11 cellular contexts compared by ENCODE assay signal in genomic region chr13:98930014-98930625, GRCh38. TPM values are rescaled to one million over a fixed set of nuclear protein-coding genes. Genes with fewer than 3 reads are reported as not detected.
DNase-seq lines count a peak whose midpoint lies in the region; ATAC-seq and TF ChIP-seq lines count a peak whose summit lies in the region.
"Had no signal": no experiment of that assay in that cellular context is flagged by ENCODE, and none has a peak within 500 bp of the region (broad histone marks: within the 10 kb centered on the region; RNA-seq: fewer than 3 reads in every experiment).

No MANE protein-coding gene starts in this region.

- H3K27ac ChIP-seq in temporal lobe (ENCODE audit: low read depth, low read length): peak overlapping the region; percentile 72
- no peak overlapping the region for H3K27ac ChIP-seq in RWPE1

- DNase-seq in activated naive CD4-positive, alpha-beta T cell treated with anti-CD3 and anti-CD28 coated beads, Interleukin-2, amount 10 ng/mL, durations not matched to agents 7 days and 5 days: peak; percentile 36
- DNase-seq in activated naive CD4-positive, alpha-beta T cell treated with Interleukin-2 at 50 U/mL for 16 hours: no peak
- peak; percentile 16 for DNase-seq in activated CD8-positive, alpha-beta T cell treated with anti-CD3 and anti-CD28 coated beads for 36 hours
- DNase-seq in medulla oblongata (ENCODE audit: extremely low spot score) (peak; percentile 43), GM10248 (ENCODE audit: extremely low spot score) (no peak), RWPE1 (ENCODE audit: low spot score) (no peak), KG1 (lab: John Stamatoyannopoulos, UW) (no peak)
- DNase-seq: activated effector memory CD4-positive, alpha-beta T cell treated with anti-CD3 and anti-CD28 coated beads, Interleukin-2, amount 50 U/mL, for 16 hours; AML-193; NCI-H446 had no signal

- H3K36me3 Mint-ChIP-seq in activated naive CD4-positive, alpha-beta T cell treated with anti-CD3 and anti-CD28 coated beads, Interleukin-2, amount 10 ng/mL, durations not matched to agents 7 days and 5 days: peaks cover 41% of the 10 kb centered on the region
- H3K36me3 Mint-ChIP-seq in activated CD8-positive, alpha-beta T cell treated with anti-CD3 and anti-CD28 coated beads for 36 hours (ENCODE audit: low read depth): peaks cover 15% of the 10 kb centered on the region

- no peak for TF ChIP-seq CTCF in activated CD8-positive, alpha-beta T cell treated with anti-CD3 and anti-CD28 coated beads for 36 hours (IDR thresholded peaks at IDR 0.05)
- TF ChIP-seq CTCF in GM10248 (IDR thresholded peaks at IDR 0.05; ENCODE audit: control extremely low read depth, extremely low read depth, low read depth, missing control alignments) (no peak), RWPE1 (conservative IDR thresholded peaks at IDR 0.05; ENCODE audit: low read depth) (no peak)

- intact Hi-C loops in activated CD8-positive, alpha-beta T cell treated with anti-CD3 and anti-CD28 coated beads for 36 hours (cut with micrococcal nuclease): no loop called here

- H3K4me1 Mint-ChIP-seq in activated naive CD4-positive, alpha-beta T cell treated with anti-CD3 and anti-CD28 coated beads, Interleukin-2, amount 10 ng/mL, durations not matched to agents 7 days and 5 days: peaks cover 18% of the 10 kb centered on the region
- H3K4me1 Mint-ChIP-seq in activated CD8-positive, alpha-beta T cell treated with anti-CD3 and anti-CD28 coated beads for 36 hours (ENCODE audit: low read depth): peaks cover 13% of the 10 kb centered on the region

- H3K27me3 Mint-ChIP-seq in activated naive CD4-positive, alpha-beta T cell treated with anti-CD3 and anti-CD28 coated beads, Interleukin-2, amount 10 ng/mL, durations not matched to agents 7 days and 5 days: no peaks in the 10 kb centered on the region
- no peaks in the 10 kb centered on the region for H3K27me3 Mint-ChIP-seq in activated CD8-positive, alpha-beta T cell treated with anti-CD3 and anti-CD28 coated beads for 36 hours

- peak overlapping the region; percentile 89 for H3K27ac Mint-ChIP-seq in activated naive CD4-positive, alpha-beta T cell treated with anti-CD3 and anti-CD28 coated beads, Interleukin-2, amount 10 ng/mL, durations not matched to agents 7 days and 5 days
- peak overlapping the region; percentile 93 for H3K27ac Mint-ChIP-seq in activated CD8-positive, alpha-beta T cell treated with anti-CD3 and anti-CD28 coated beads for 36 hours

- CTCF ChIA-PET in activated naive CD4-positive, alpha-beta T cell treated with anti-CD3 and anti-CD28 coated beads, Interleukin-2, amount 10 ng/mL, durations not matched to agents 7 days and 5 days (lab: Charles Lee): no interaction called here
- CTCF ChIA-PET in activated CD8-positive, alpha-beta T cell treated with anti-CD3 and anti-CD28 coated beads for 36 hours (lab: Charles Lee): interaction anchor here (0.9 to 2.2 kb wide), 3 partner anchors 9 to 103 kb away, joined by 3 to 6 read pairs (median 3); no protein-coding TSS in a partner anchor
- CTCF ChIA-PET in GM10248 (lab: Yijun Ruan, JAX) (interaction anchor here (0.9 kb wide), 1 partner anchor 16 kb away, joined by 3 read pairs; no protein-coding TSS in a partner anchor), RWPE1 (lab: Yijun Ruan, JAX) (no interaction called here)

- POLR2A ChIA-PET in activated CD8-positive, alpha-beta T cell treated with anti-CD3 and anti-CD28 coated beads for 36 hours (lab: Charles Lee): no interaction called here
- POLR2A ChIA-PET in GM10248 (lab: Yijun Ruan, JAX): no interaction called here
- POLR2A ChIA-PET in RWPE1 (lab: Yijun Ruan, JAX; ENCODE audit: low non-redundant PET): no interaction called here

- peak overlapping the region; percentile 16 for H3K4me3 Mint-ChIP-seq in activated naive CD4-positive, alpha-beta T cell treated with anti-CD3 and anti-CD28 coated beads, Interleukin-2, amount 10 ng/mL, durations not matched to agents 7 days and 5 days
- H3K4me3 Mint-ChIP-seq in activated CD8-positive, alpha-beta T cell treated with anti-CD3 and anti-CD28 coated beads for 36 hours: peak overlapping the region; percentile 65

- ATAC-seq in activated CD8-positive, alpha-beta T cell treated with anti-CD3 and anti-CD28 coated beads for 36 hours: peak; percentile 47

- H3K9me3 Mint-ChIP-seq in activated naive CD4-positive, alpha-beta T cell treated with anti-CD3 and anti-CD28 coated beads, Interleukin-2, amount 10 ng/mL, durations not matched to agents 7 days and 5 days: peaks cover 16% of the 10 kb centered on the region
- peaks cover 13% of the 10 kb centered on the region for H3K9me3 Mint-ChIP-seq in activated CD8-positive, alpha-beta T cell treated with anti-CD3 and anti-CD28 coated beads for 36 hours

RNA-seq across cellular contexts. Expression of gene DOCK9, which starts 47.7 kb away (rescaled TPM):
- 10 to 100 TPM; 33.4 to 36.9 TPM for total RNA-seq in activated CD8-positive, alpha-beta T cell treated with anti-CD3 and anti-CD28 coated beads for 36 hours
- 137 TPM for total RNA-seq in temporal lobe

Comparison
In these comparisons a context has a peak if more than half of its experiments do, and no peak if none do; other contexts are left out.
1. DNase-seq: peak in activated naive CD4-positive, alpha-beta T cell treated with anti-CD3 and anti-CD28 coated beads, Interleukin-2, amount 10 ng/mL, durations not matched to agents 7 days and 5 days (single experiment), activated CD8-positive, alpha-beta T cell treated with anti-CD3 and anti-CD28 coated beads for 36 hours (single experiment) and medulla oblongata (single experiment); none in activated naive CD4-positive, alpha-beta T cell treated with Interleukin-2 at 50 U/mL for 16 hours (single experiment), GM10248 (single experiment), RWPE1 (single experiment) and KG1 (single experiment).
2. CTCF ChIA-PET loops: an anchor here in activated CD8-positive, alpha-beta T cell treated with anti-CD3 and anti-CD28 coated beads for 36 hours (0.9 to 2.2 kb wide) and GM10248 (0.9 kb wide); none called in activated naive CD4-positive, alpha-beta T cell treated with anti-CD3 and anti-CD28 coated beads, Interleukin-2, amount 10 ng/mL, durations not matched to agents 7 days and 5 days and RWPE1.